ENCODE assay signal across 12 cellular contexts in genomic region chr5:110105692-110106091, GRCh38.
DNase-seq lines count a peak whose midpoint lies in the region; ATAC-seq and TF ChIP-seq lines count a peak whose summit lies in the region.
"Had no signal": no experiment of that assay in that cellular context is flagged by ENCODE, and none has a peak within 500 bp of the region (broad histone marks: within the 10 kb centered on the region; RNA-seq: fewer than 3 reads in every experiment).

No MANE protein-coding gene starts in this region.

- DNase-seq in NCI-H2107 treated with DMSO at 0.1 percent for 48 hours (lab: John Stamatoyannopoulos, UW; ENCODE audit: unreplicated experiment) (peak; percentile 10), NCI-H2107 (lab: John Stamatoyannopoulos, UW) (no peak), PC-3 (peak; percentile 13), foreskin keratinocyte (peak; percentile 18 to 45), sciatic nerve (ENCODE audit: low spot score) (no peak), D341Med (ENCODE audit: low spot score) (no peak)
- DNase-seq in CD4-positive, alpha-beta T cell = no peak
- DNase-seq: activated CD8-positive, alpha-beta memory T cell treated with anti-CD3 and anti-CD28 coated beads, Interleukin-2, amount 50 U/mL, for 4 hours; stimulated activated CD4-positive, alpha-beta T cell treated with anti-CD3 and anti-CD28 coated beads, Interleukin-2, amount 100 ng/mL, for 48 hours had no signal

- POLR2A ChIA-PET in PC-3 (lab: Charles Lee; ENCODE audit: unreplicated experiment) = no interaction called here
- POLR2A ChIA-PET in CD4-positive, alpha-beta T cell (lab: Charles Lee) = no interaction called here

- no peak overlapping the region for H3K4me3 ChIP-seq in PC-3 (ENCODE audit: low read length)
- H3K4me3 ChIP-seq: A549 had no signal

- H3K4me1 Mint-ChIP-seq in CD4-positive, alpha-beta T cell (ENCODE audit: low read depth) = peaks cover 40% of the 10 kb centered on the region

- CTCF ChIA-PET in PC-3 (lab: Charles Lee) = no interaction called here
- CTCF ChIA-PET in CD4-positive, alpha-beta T cell (lab: Charles Lee) = no interaction called here

- H3K36me3 Mint-ChIP-seq in CD4-positive, alpha-beta T cell (ENCODE audit: low read depth) = no peaks in the 10 kb centered on the region

- no peak for ATAC-seq in PC-3
- ATAC-seq in foreskin keratinocyte = no peak
- ATAC-seq in sciatic nerve = peak; percentile 47
- ATAC-seq in GM21515 (IDR thresholded peaks at IDR 0.05; ENCODE audit: unreplicated experiment) = no peak
- no peak for ATAC-seq in CD4-positive, alpha-beta T cell (ENCODE audit: poor library complexity)
- ATAC-seq: A549 had no signal

- intact Hi-C loops in PC-3 (cut with micrococcal nuclease) = no loop called here
- intact Hi-C loops in sciatic nerve (cut with DNase I) = no loop called here
- intact Hi-C loops in CD4-positive, alpha-beta T cell (cut with DNase I, micrococcal nuclease) = no loop called here

- H3K4me2 ChIP-seq in PC-3 (ENCODE audit: low read length) = no peak overlapping the region
- H3K4me2 ChIP-seq: A549 had no signal

- H3K4me3 Mint-ChIP-seq in CD4-positive, alpha-beta T cell = no peak overlapping the region

- H3K9me3 Mint-ChIP-seq in CD4-positive, alpha-beta T cell = no peaks in the 10 kb centered on the region

- no peak overlapping the region for H3K9ac ChIP-seq in PC-3 (ENCODE audit: low read length)

- H3K27me3 ChIP-seq in PC-3 (ENCODE audit: low read length) = peaks cover 20% of the 10 kb centered on the region; the same call in 1 of the 2 replicates
- H3K27me3 ChIP-seq in foreskin keratinocyte = peaks cover 36% of the 10 kb centered on the region
- no peaks in the 10 kb centered on the region for H3K27me3 ChIP-seq in CD4-positive, alpha-beta T cell (ENCODE audit: control insufficient read depth, insufficient read depth, low read length)

- no peaks in the 10 kb centered on the region for H3K9me3 ChIP-seq in PC-3 (ENCODE audit: low read length)
- no peaks in the 10 kb centered on the region for H3K9me3 ChIP-seq in CD4-positive, alpha-beta T cell (ENCODE audit: control insufficient read depth, low read length)
- H3K9me3 ChIP-seq: A549 had no signal

- H3F3A ChIP-seq in PC-3 (ENCODE audit: low read length, unreplicated experiment) = no peaks in the 10 kb centered on the region

- H3K4me1 ChIP-seq in PC-3 (ENCODE audit: insufficient read depth, low read length) (no peaks in the 10 kb centered on the region), foreskin keratinocyte (no peaks in the 10 kb centered on the region)
- H3K4me1 ChIP-seq: A549 had no signal

- TF ChIP-seq CTCF in PC-3 (conservative IDR thresholded peaks at IDR 0.05; ENCODE audit: low read depth, low read length) (no peak), foreskin keratinocyte (conservative IDR thresholded peaks at IDR 0.05) (no peak)
- TF ChIP-seq CTCF in CD4-positive, alpha-beta T cell (IDR thresholded peaks at IDR 0.05) = no peak

- H3K27ac Mint-ChIP-seq in CD4-positive, alpha-beta T cell = no peak overlapping the region

- no peaks in the 10 kb centered on the region for H4K20me1 ChIP-seq in PC-3 (ENCODE audit: low read length)

- no TSS peak for BruUV-seq in PC-3 (replicated peaks; lab: Mats Ljungman, UMichigan)

- no peak overlapping the region for H2AFZ ChIP-seq in PC-3 (ENCODE audit: low read length)

- H3K9me2 ChIP-seq in PC-3 (replicated peaks; ENCODE audit: low read length) = no peaks in the 10 kb centered on the region

- H3K27ac ChIP-seq in PC-3 (ENCODE audit: low read length) (no peak overlapping the region), foreskin keratinocyte (no peak overlapping the region)
- H3K27ac ChIP-seq in CD4-positive, alpha-beta T cell (ENCODE audit: low read depth, low read length) = no peak overlapping the region
- H3K27ac ChIP-seq: A549, epithelial cell of prostate had no signal

- no peaks in the 10 kb centered on the region for H3K79me2 ChIP-seq in PC-3 (ENCODE audit: low read length)

- peaks cover 5% of the 10 kb centered on the region for H3K27me3 Mint-ChIP-seq in CD4-positive, alpha-beta T cell

- no peaks in the 10 kb centered on the region for H3K36me3 ChIP-seq in PC-3 (ENCODE audit: low read depth, low read length)

Comparison
In these comparisons a context has a peak if more than half of its experiments do, and no peak if none do; other contexts are left out.
1. DNase-seq: peak in NCI-H2107 treated with DMSO at 0.1 percent for 48 hours (single experiment), PC-3 (single experiment) and foreskin keratinocyte (2 of 2); none in NCI-H2107 (single experiment), sciatic nerve (single experiment), D341Med (single experiment) and CD4-positive, alpha-beta T cell (0 of 10).